In genomic region chr3:32428092-32429068, GRCh38 we compare ENCODE assay signal across 8 cellular contexts. TPM values are rescaled to one million over a fixed set of nuclear protein-coding genes. Genes with fewer than 3 reads are reported as not detected.
A peak's percentile ranks its signal among the peaks of the same experiment; 100 is the strongest.
DNase-seq lines count a peak whose midpoint lies in the region; ATAC-seq and TF ChIP-seq lines count a peak whose summit lies in the region.

No MANE protein-coding gene starts in this region.

- intact Hi-C loops in CD4-positive, alpha-beta T cell (cut with DNase I, micrococcal nuclease): loop anchor here (2.0 to 10.0 kb wide), 3 partner anchors 14 to 1774 kb away; no protein-coding TSS in a partner anchor

- H3K9me3 ChIP-seq in CD4-positive, alpha-beta T cell (ENCODE audit: control insufficient read depth, low read length): no peaks in the 10 kb centered on the region
- H3K9me3 ChIP-seq in MG63: no peaks in the 10 kb centered on the region

- H3K27me3 ChIP-seq in CD4-positive, alpha-beta T cell (ENCODE audit: control insufficient read depth, insufficient read depth, low read length): no peaks in the 10 kb centered on the region
- no peaks in the 10 kb centered on the region for H3K27me3 ChIP-seq in MG63

- H3K4me3 Mint-ChIP-seq in CD4-positive, alpha-beta T cell: peak overlapping the region; percentile 80

- peaks cover 90% of the 10 kb centered on the region for H3K4me1 Mint-ChIP-seq in CD4-positive, alpha-beta T cell (ENCODE audit: low read depth)

- CTCF ChIA-PET in CD4-positive, alpha-beta T cell (lab: Charles Lee): interaction anchor here (0.7 to 1.5 kb wide), 5 partner anchors 10 to 53 kb away, joined by 3 to 5 read pairs (median 4); no protein-coding TSS in a partner anchor

- peak overlapping the region; percentile 95 for H3K27ac Mint-ChIP-seq in CD4-positive, alpha-beta T cell

- no peak for TF ChIP-seq CTCF in CD4-positive, alpha-beta T cell (IDR thresholded peaks at IDR 0.05)

- peaks cover 10% of the 10 kb centered on the region for H3K36me3 Mint-ChIP-seq in CD4-positive, alpha-beta T cell (ENCODE audit: low read depth)

- DNase-seq in CD4-positive, alpha-beta T cell: peak in 8 of 10 experiments; percentile 18 to 53 (median 32)
- DNase-seq in activated gamma-delta T cell treated with Interleukin-2 at 50 U/mL for 16 hours (peak; percentile 52), MG63 (no peak), H4 (ENCODE audit: low spot score) (no peak), NCI-H2196 (lab: John Stamatoyannopoulos, UW; ENCODE audit: unreplicated experiment) (no peak), NCI-H1105 (lab: John Stamatoyannopoulos, UW) (no peak)

- no peaks in the 10 kb centered on the region for H3K27me3 Mint-ChIP-seq in CD4-positive, alpha-beta T cell

- POLR2A ChIA-PET in CD4-positive, alpha-beta T cell (lab: Charles Lee): interaction anchor here (0.8 to 8.5 kb wide), 11 partner anchors 8 to 57 kb away, joined by 3 to 85 read pairs (median 7); partner anchors contain the start of gene CMTM7

- H3K9me3 Mint-ChIP-seq in CD4-positive, alpha-beta T cell: no peaks in the 10 kb centered on the region

- H3K4me3 ChIP-seq in MG63: no peak overlapping the region

- peak overlapping the region; percentile 73 for H3K27ac ChIP-seq in CD4-positive, alpha-beta T cell (ENCODE audit: low read depth, low read length)

- peak; percentile 58 for ATAC-seq in CD4-positive, alpha-beta T cell (ENCODE audit: poor library complexity)
- ATAC-seq in GM19328 (IDR thresholded peaks at IDR 0.05; ENCODE audit: unreplicated experiment) (peak; percentile 61), HG03196 (IDR thresholded peaks at IDR 0.05; ENCODE audit: unreplicated experiment) (peak; percentile 60)

- no peaks in the 10 kb centered on the region for H3K36me3 ChIP-seq in MG63

RNA-seq across cellular contexts. Expression of gene CMTM7, which starts 36.7 kb away (rescaled TPM):
- 10 to 100 TPM; 31.5 to 35.2 TPM for total RNA-seq in CD4-positive, alpha-beta T cell
- total RNA-seq in MG63 (2014; rRNA removed; shearing (Covaris generic); ENCODE audit: low replicate concordance): 1.7 TPM in 1 of 2 replicates, not detected in the other
- total RNA-seq in H4 (2014; rRNA removed; shearing (Covaris generic)): 5.5 and 7.1 TPM in 2 replicates

Comparison
In these comparisons a context has a peak if more than half of its experiments do, and no peak if none do; other contexts are left out.
1. DNase-seq: peak in CD4-positive, alpha-beta T cell (8 of 10) and activated gamma-delta T cell treated with Interleukin-2 at 50 U/mL for 16 hours (single experiment); none in MG63 (single experiment), H4 (single experiment), NCI-H2196 (single experiment) and NCI-H1105 (single experiment).
2. Peak in every context shown above with its lines, with median percentiles within 50 percentile points of each other: ATAC-seq.